Comparison of ENCODE assay signal across 13 cellular contexts in the genomic region with DNA sequence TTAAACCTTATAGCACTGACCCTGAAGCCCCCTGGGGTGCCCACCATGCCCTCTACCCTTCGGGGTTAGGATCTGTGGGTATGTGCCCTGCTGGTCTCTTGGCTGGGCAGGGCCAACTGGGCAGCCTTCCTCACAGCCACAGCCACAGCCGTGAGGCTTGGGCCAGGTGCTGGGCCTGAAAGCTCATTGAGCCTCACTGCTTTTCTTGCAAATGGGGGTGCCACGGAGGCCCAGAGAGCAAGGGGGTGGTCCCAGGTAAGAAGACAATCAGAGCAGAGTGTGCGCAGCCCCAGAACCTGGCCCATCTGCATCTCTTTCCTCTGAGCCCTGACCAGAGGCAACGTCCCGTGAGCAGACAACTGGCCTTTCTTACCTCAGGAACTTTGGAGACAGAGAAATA. TPM values are rescaled to one million over a fixed set of nuclear protein-coding genes. Genes with fewer than 3 reads are reported as not detected.
"Had no signal": no experiment of that assay in that cellular context is flagged by ENCODE, and none has a peak within 500 bp of the region (broad histone marks: within the 10 kb centered on the region; RNA-seq: fewer than 3 reads in every experiment).

No MANE protein-coding gene starts in this region.

- ATAC-seq: heart left ventricle, natural killer cell had no signal

- H3K27me3 ChIP-seq: neural progenitor cell, right atrium auricular region had no signal

- H3K4me1 ChIP-seq: heart left ventricle, neural progenitor cell, right atrium auricular region, sigmoid colon had no signal

- H3K4me3 Mint-ChIP-seq: dendritic cell treated with granulocyte-macrophage colony-stimulating factor and Interleukin-4, amounts not matched to agents 40 ng/mL and 50 ng/mL, for 4 days; natural killer cell had no signal

- H3K36me3 Mint-ChIP-seq: natural killer cell, neural progenitor cell had no signal

- H3K9me3 Mint-ChIP-seq: natural killer cell had no signal

- H3K27ac ChIP-seq: heart left ventricle, neural progenitor cell, right atrium auricular region, sigmoid colon had no signal

- H3K9ac ChIP-seq: neural progenitor cell had no signal

- H3K4me1 Mint-ChIP-seq: natural killer cell had no signal

- H3K36me3 ChIP-seq: heart left ventricle, neural progenitor cell, right atrium auricular region, sigmoid colon had no signal

- H2AFZ ChIP-seq: neural progenitor cell had no signal

- H3K27ac Mint-ChIP-seq: dendritic cell treated with granulocyte-macrophage colony-stimulating factor and Interleukin-4, amounts not matched to agents 40 ng/mL and 50 ng/mL, for 4 days; natural killer cell; neural progenitor cell had no signal

- H3K9me3 ChIP-seq: heart left ventricle, right atrium auricular region, sigmoid colon had no signal

- H3K4me3 ChIP-seq: heart left ventricle, neural progenitor cell, right atrium auricular region, sigmoid colon had no signal

- DNase-seq: heart left ventricle; hippocampal formation; kidney glomerular epithelial cell; natural killer cell; sigmoid colon; small intestine; stimulated activated CD4-positive, alpha-beta T cell treated with anti-CD3 and anti-CD28 coated beads, Interleukin-2, amount 100 ng/mL, for 48 hours; stimulated activated naive CD4-positive, alpha-beta T cell treated with Interleukin-2 at 50 U/mL for 16 hours; trophoblast cell had no signal

- H3K4me2 ChIP-seq: neural progenitor cell had no signal

RNA-seq across cellular contexts. Expression of a gene that starts 34.7 kb away (rescaled TPM):
- total RNA-seq: natural killer cell had no signal
- polyA plus RNA-seq: liver had no signal
